9 cellular contexts compared by ENCODE assay signal in the genomic region with DNA sequence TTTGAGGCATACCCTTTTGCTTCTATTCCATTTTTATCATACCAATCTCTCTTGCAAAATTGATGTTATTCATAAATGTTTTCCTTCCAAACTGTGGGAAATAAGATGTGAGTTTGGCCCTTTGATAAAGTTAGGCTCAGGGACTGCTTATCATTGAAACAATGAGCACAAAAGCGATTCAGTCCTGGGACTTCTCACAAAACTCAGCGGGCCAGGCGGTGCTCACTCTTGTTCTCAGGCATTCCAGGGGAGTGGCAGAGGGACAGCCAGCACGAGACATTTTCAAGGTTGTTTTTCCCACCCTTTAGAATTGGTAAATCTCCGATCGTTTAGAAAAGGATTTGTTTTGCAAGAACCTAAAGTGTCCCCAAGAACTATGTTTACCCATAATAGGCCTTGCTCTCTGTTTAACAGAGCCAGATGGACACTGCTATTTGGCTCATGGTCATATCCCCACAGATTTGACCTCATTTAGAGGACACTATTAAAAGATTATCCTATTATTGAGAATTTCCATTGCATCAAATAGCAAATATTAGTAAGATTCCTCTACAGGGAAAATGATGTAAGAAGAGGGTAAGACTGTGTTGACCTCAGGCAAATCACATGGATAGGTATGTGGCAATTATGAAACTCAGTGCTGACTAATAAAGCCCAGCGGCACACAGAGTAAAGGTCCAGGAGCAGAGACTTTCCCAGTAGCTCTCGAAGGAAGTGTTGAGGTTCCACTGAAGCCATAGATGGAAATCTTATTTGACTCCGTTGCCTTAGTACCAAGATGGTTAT.
DNase-seq lines count a peak whose midpoint lies in the region; ATAC-seq and TF ChIP-seq lines count a peak whose summit lies in the region.
"Had no signal": no experiment of that assay in that cellular context is flagged by ENCODE, and none has a peak within 500 bp of the region (broad histone marks: within the 10 kb centered on the region; RNA-seq: fewer than 3 reads in every experiment).

No MANE protein-coding gene starts in this region.

- H3K27me3 ChIP-seq in left lung (no peaks in the 10 kb centered on the region), BE2C (no peaks in the 10 kb centered on the region), MG63 (no peaks in the 10 kb centered on the region)

- H3K36me3 Mint-ChIP-seq in IgD-negative memory B cell, result no peaks in the 10 kb centered on the region
- H3K36me3 Mint-ChIP-seq in MCF 10A (ENCODE audit: insufficient read depth, unreplicated experiment), result peaks cover 6% of the 10 kb centered on the region

- TF ChIP-seq CTCF in MCF 10A (IDR thresholded peaks at IDR 0.05; ENCODE audit: unreplicated experiment), result no peak
- no peak for TF ChIP-seq CTCF in left lung (IDR thresholded peaks at IDR 0.05)
- no peak for TF ChIP-seq CTCF in BE2C (IDR thresholded peaks at IDR 0.05; ENCODE audit: low read depth, low read length)

- intact Hi-C loops in MCF 10A (cut with micrococcal nuclease) (no loop called here), left lung (cut with DNase I) (no loop called here)

- H3K27ac ChIP-seq in left lung, result no peak overlapping the region

- H3K27me3 Mint-ChIP-seq in IgD-negative memory B cell (peaks cover 1% of the 10 kb centered on the region), MCF 10A (ENCODE audit: insufficient read depth, unreplicated experiment) (no peaks in the 10 kb centered on the region)

- H3K9me3 ChIP-seq in left lung (no peaks in the 10 kb centered on the region), BE2C (no peaks in the 10 kb centered on the region), MG63 (no peaks in the 10 kb centered on the region)

- H3K4me3 ChIP-seq in left lung (no peak overlapping the region), BE2C (ENCODE audit: low read depth, low read length) (no peak overlapping the region), MG63 (no peak overlapping the region)

- peak; percentile 49 for DNase-seq in AG08395 (ENCODE audit: low spot score)
- peak; percentile 91 for DNase-seq in MCF 10A (ENCODE audit: unreplicated experiment)
- no peak for DNase-seq in left lung
- no peak for DNase-seq in BE2C
- DNase-seq in MG63, result no peak
- DNase-seq in NCI-H69 (lab: John Stamatoyannopoulos, UW), result no peak
- DNase-seq in NCI-H1105 treated with DMSO at 0.1 percent for 48 hours (lab: John Stamatoyannopoulos, UW), result no peak
- DNase-seq: NCI-H2171 had no signal

- ATAC-seq in left lung, result peak; percentile 65

- TSS peak; percentile 73 for BruUV-seq in MCF 10A (replicated peaks; lab: Mats Ljungman, UMichigan)

- POLR2A ChIA-PET in MCF 10A (lab: Yijun Ruan, JAX), result interaction anchor here (1.0 kb wide), 1 partner anchor 13 kb away, joined by 4 read pairs; no protein-coding TSS in a partner anchor

- H3K4me1 Mint-ChIP-seq in IgD-negative memory B cell (peaks cover 0 to 3% (median 0%) of the 10 kb centered on the region in 3 donors), MCF 10A (ENCODE audit: insufficient read depth, unreplicated experiment) (peaks cover 33% of the 10 kb centered on the region)

- H3K36me3 ChIP-seq in left lung, result no peaks in the 10 kb centered on the region
- no peaks in the 10 kb centered on the region for H3K36me3 ChIP-seq in BE2C
- H3K36me3 ChIP-seq in MG63, result no peaks in the 10 kb centered on the region

- peak overlapping the region in 2 of 3 donors; percentile 92 to 93 for H3K27ac Mint-ChIP-seq in IgD-negative memory B cell
- H3K27ac Mint-ChIP-seq in MCF 10A (ENCODE audit: low read depth, unreplicated experiment), result peak overlapping the region; percentile 83

- CTCF ChIA-PET in MCF 10A (lab: Yijun Ruan, JAX), result no interaction called here

- H3K9me3 Mint-ChIP-seq in IgD-negative memory B cell, result peaks cover 0 to 3% (median 0%) of the 10 kb centered on the region in 3 donors
- H3K9me3 Mint-ChIP-seq in MCF 10A (ENCODE audit: unreplicated experiment), result peaks cover 7% of the 10 kb centered on the region

- H3K4me3 Mint-ChIP-seq in IgD-negative memory B cell (peak overlapping the region in 1 of 4 donors; percentile 38), MCF 10A (ENCODE audit: unreplicated experiment) (no peak overlapping the region)

- H3K4me1 ChIP-seq in left lung (no peaks in the 10 kb centered on the region), BE2C (no peaks in the 10 kb centered on the region)

Comparison
In these comparisons a context has a peak if more than half of its experiments do, and no peak if none do; other contexts are left out.
1. DNase-seq: peak in AG08395 (single experiment) and MCF 10A (single experiment); none in left lung (0 of 2), BE2C (single experiment), MG63 (single experiment), NCI-H69 (single experiment) and NCI-H1105 treated with DMSO at 0.1 percent for 48 hours (single experiment).